In genomic region chr5:72608297-72608696, GRCh38 we compare ENCODE assay signal across 10 cellular contexts.
DNase-seq lines count a peak whose midpoint lies in the region; ATAC-seq and TF ChIP-seq lines count a peak whose summit lies in the region.
"Had no signal": no experiment of that assay in that cellular context is flagged by ENCODE, and none has a peak within 500 bp of the region (broad histone marks: within the 10 kb centered on the region; RNA-seq: fewer than 3 reads in every experiment).

No MANE protein-coding gene starts in this region.

- DNase-seq in NCI-H1694 (lab: John Stamatoyannopoulos, UW) (peak; percentile 69), amniotic epithelial cell (ENCODE audit: low read depth) (peak; percentile 41), glutamatergic neuron (no peak), sciatic nerve (ENCODE audit: low spot score) (peak; percentile 63)
- DNase-seq in CD4-positive, alpha-beta memory T cell, result no peak
- no peak for DNase-seq in activated effector memory CD4-positive, alpha-beta T cell treated with Interleukin-2 at 50 U/mL for 16 hours
- DNase-seq: activated T-cell treated with anti-CD3 and anti-CD28 coated beads for 4 hours; amniotic stem cell; CD8-positive, alpha-beta T cell had no signal

- H3K4me1 Mint-ChIP-seq in glutamatergic neuron (ENCODE audit: low read depth, unreplicated experiment), result peaks cover 45% of the 10 kb centered on the region
- peaks cover 0 to 6% (median 1%) of the 10 kb centered on the region in 4 donors for H3K4me1 Mint-ChIP-seq in CD4-positive, alpha-beta memory T cell

- H3K27me3 ChIP-seq in CD4-positive, alpha-beta memory T cell (ENCODE audit: insufficient read depth, low read length), result no peaks in the 10 kb centered on the region

- no peak overlapping the region for H3K27ac ChIP-seq in CD4-positive, alpha-beta memory T cell (ENCODE audit: low read depth, low read length)

- H3K27me3 Mint-ChIP-seq in glutamatergic neuron (ENCODE audit: unreplicated experiment), result peaks cover 8% of the 10 kb centered on the region
- peaks cover 6% of the 10 kb centered on the region in 2 donors for H3K27me3 Mint-ChIP-seq in CD4-positive, alpha-beta memory T cell

- H3K4me3 Mint-ChIP-seq in glutamatergic neuron (ENCODE audit: unreplicated experiment), result peak overlapping the region; percentile 38
- no peak overlapping the region for H3K4me3 Mint-ChIP-seq in CD4-positive, alpha-beta memory T cell
- H3K4me3 Mint-ChIP-seq: CD8-positive, alpha-beta T cell had no signal

- H3K4me1 ChIP-seq in CD4-positive, alpha-beta memory T cell (ENCODE audit: insufficient read depth, low read length), result no peaks in the 10 kb centered on the region

- no peak for TF ChIP-seq CTCF in glutamatergic neuron (IDR thresholded peaks at IDR 0.05; ENCODE audit: partially characterized antibody, unreplicated experiment)

- CTCF ChIA-PET in CD4-positive, alpha-beta memory T cell (lab: Charles Lee; ENCODE audit: partially characterized antibody), result interaction anchor here (1.5 to 6.6 kb wide), 2 partner anchors 211 to 228 kb away, joined by 3 to 99 read pairs; partner anchors contain the start of gene TNPO1

- intact Hi-C loops in sciatic nerve (cut with DNase I), result no loop called here
- intact Hi-C loops in CD4-positive, alpha-beta memory T cell (cut with micrococcal nuclease), result no loop called here

- peak overlapping the region; percentile 73 for H3K27ac Mint-ChIP-seq in glutamatergic neuron (ENCODE audit: unreplicated experiment)
- no peak overlapping the region for H3K27ac Mint-ChIP-seq in CD4-positive, alpha-beta memory T cell
- H3K27ac Mint-ChIP-seq: CD8-positive, alpha-beta T cell had no signal

- POLR2A ChIA-PET in CD4-positive, alpha-beta memory T cell (lab: Charles Lee; ENCODE audit: partially characterized antibody), result interaction anchor here (1.1 kb wide), 1 partner anchor 22 kb away, joined by 3 read pairs; no protein-coding TSS in a partner anchor

- ATAC-seq in sciatic nerve (peak; percentile 47), GM21528 (IDR thresholded peaks at IDR 0.05; ENCODE audit: low FRiP score, unreplicated experiment) (no peak)
- ATAC-seq: CD8-positive, alpha-beta T cell had no signal

- H3K36me3 ChIP-seq in CD4-positive, alpha-beta memory T cell (ENCODE audit: insufficient read depth, low read length), result no peaks in the 10 kb centered on the region

- H3K9me3 Mint-ChIP-seq in glutamatergic neuron (ENCODE audit: unreplicated experiment), result peaks cover 7% of the 10 kb centered on the region
- no peaks in the 10 kb centered on the region for H3K9me3 Mint-ChIP-seq in CD4-positive, alpha-beta memory T cell
- H3K9me3 Mint-ChIP-seq: CD8-positive, alpha-beta T cell had no signal

- H3K9me3 ChIP-seq in CD4-positive, alpha-beta memory T cell (ENCODE audit: control insufficient read depth in 1 of 2, low read length in 2 of 2), result no peaks in the 10 kb centered on the region

- no peaks in the 10 kb centered on the region for H3K36me3 Mint-ChIP-seq in glutamatergic neuron (ENCODE audit: unreplicated experiment)
- H3K36me3 Mint-ChIP-seq in CD4-positive, alpha-beta memory T cell, result no peaks in the 10 kb centered on the region
- H3K36me3 Mint-ChIP-seq: CD8-positive, alpha-beta T cell had no signal

- H3K4me3 ChIP-seq in CD4-positive, alpha-beta memory T cell (ENCODE audit: low read length in 2 of 2), result no peak overlapping the region

Comparison
In these comparisons a context has a peak if more than half of its experiments do, and no peak if none do; other contexts are left out.
1. DNase-seq: peak in NCI-H1694 (single experiment), amniotic epithelial cell (single experiment) and sciatic nerve (single experiment); none in glutamatergic neuron (single experiment), CD4-positive, alpha-beta memory T cell (0 of 5) and activated effector memory CD4-positive, alpha-beta T cell treated with Interleukin-2 at 50 U/mL for 16 hours (single experiment).